7 cellular contexts compared by ENCODE assay signal in the genomic region with DNA sequence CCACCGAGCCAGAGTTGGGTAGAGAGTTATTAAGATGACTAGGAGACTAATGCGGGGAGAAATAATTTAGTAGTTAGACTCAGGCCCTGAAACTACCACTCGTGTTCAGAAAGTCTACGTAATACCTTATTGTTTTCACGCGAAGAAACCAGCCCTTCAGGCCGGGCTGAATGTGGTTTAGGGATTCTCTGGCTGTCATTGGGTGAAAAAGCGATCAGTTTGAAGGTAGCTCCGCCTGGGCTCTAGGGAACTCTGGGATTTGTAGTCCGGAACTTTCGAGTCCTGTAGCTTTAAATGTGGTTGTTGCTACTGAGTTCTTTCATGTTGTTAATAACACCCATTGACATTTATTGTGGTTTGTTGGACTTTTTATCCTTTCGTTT. TPM values are rescaled to one million over a fixed set of nuclear protein-coding genes. Genes with fewer than 3 reads are reported as not detected.
A peak's percentile ranks its signal among the peaks of the same experiment; 100 is the strongest.
DNase-seq lines count a peak whose midpoint lies in the region; ATAC-seq and TF ChIP-seq lines count a peak whose summit lies in the region.

No MANE protein-coding gene starts in this region.

- CTCF ChIA-PET in MCF 10A (lab: Yijun Ruan, JAX), result interaction anchor here (0.6 to 1.5 kb wide), 6 partner anchors 9 to 254 kb away, joined by 3 to 4 read pairs (median 3); no protein-coding TSS in a partner anchor

- intact Hi-C loops in MCF 10A (cut with micrococcal nuclease), result loop anchor here (5.0 kb wide), 1 partner anchor 100 kb away; the partner anchor contains the start of gene PPP2R5E

- peak overlapping the region; percentile 86 for H3K4me3 Mint-ChIP-seq in MCF 10A (ENCODE audit: unreplicated experiment)

- peak overlapping the region; percentile 90 for H3K9ac ChIP-seq in iPS-18a (ENCODE audit: low read length)
- peak overlapping the region; percentile 94 for H3K9ac ChIP-seq in skeletal muscle satellite cell (ENCODE audit: low read depth, low read length)

- H3K9me3 ChIP-seq in iPS-18a (ENCODE audit: control insufficient read depth, low read depth, low read length), result no peaks in the 10 kb centered on the region
- H3K9me3 ChIP-seq in skeletal muscle satellite cell (replicated peaks; ENCODE audit: low read length), result no peaks in the 10 kb centered on the region

- H3K4me2 ChIP-seq in skeletal muscle satellite cell (ENCODE audit: low read length), result peak overlapping the region; percentile 84

- peaks cover 9% of the 10 kb centered on the region for H3K36me3 Mint-ChIP-seq in MCF 10A (ENCODE audit: insufficient read depth, unreplicated experiment)

- H3K36me3 ChIP-seq in iPS-18a (ENCODE audit: control insufficient read depth, low read depth, low read length) (no peaks in the 10 kb centered on the region), skeletal muscle satellite cell (ENCODE audit: insufficient read depth, low read length) (no peaks in the 10 kb centered on the region)

- POLR2A ChIA-PET in MCF 10A (lab: Yijun Ruan, JAX), result interaction anchor here (0.6 to 5.6 kb wide), 35 partner anchors 9 to 863 kb away, joined by 3 to 65 read pairs (median 5); partner anchors contain the start of genes PPP2R5E and SGPP1

- H3K4me3 ChIP-seq in iPS-18a (ENCODE audit: low read length) (peak overlapping the region; percentile 84), skeletal muscle satellite cell (ENCODE audit: low read length) (peak overlapping the region; percentile 86)

- peak overlapping the region; percentile 99 for H3K27ac Mint-ChIP-seq in MCF 10A (ENCODE audit: low read depth, unreplicated experiment)

- H3K4me1 ChIP-seq in iPS-18a (ENCODE audit: control insufficient read depth, low read depth, low read length) (peaks cover 4% of the 10 kb centered on the region), skeletal muscle satellite cell (ENCODE audit: control insufficient read depth, insufficient read depth, low read length) (peaks cover 5% of the 10 kb centered on the region)

- ATAC-seq in GM18517 (IDR thresholded peaks at IDR 0.05; ENCODE audit: unreplicated experiment) (peak; percentile 71), HG03039 (IDR thresholded peaks at IDR 0.05; ENCODE audit: unreplicated experiment) (peak; percentile 46)

- no peaks in the 10 kb centered on the region for H3K27me3 ChIP-seq in iPS-18a (ENCODE audit: control insufficient read depth, insufficient read depth, low read length)
- no peaks in the 10 kb centered on the region for H3K27me3 ChIP-seq in skeletal muscle satellite cell (ENCODE audit: control insufficient read depth, insufficient read depth, low read length)

- H3K9me3 Mint-ChIP-seq in MCF 10A (ENCODE audit: unreplicated experiment), result peaks cover under 1% of the 10 kb centered on the region

- peaks cover 13% of the 10 kb centered on the region for H3K4me1 Mint-ChIP-seq in MCF 10A (ENCODE audit: insufficient read depth, unreplicated experiment)

- DNase-seq in NCI-H2081 (lab: John Stamatoyannopoulos, UW) (peak; percentile 89 to 94), T1000 (lab: John Stamatoyannopoulos, UW) (peak; percentile 82), MCF 10A (ENCODE audit: unreplicated experiment) (peak; percentile 97)

- BruUV-seq in MCF 10A (replicated peaks; lab: Mats Ljungman, UMichigan), result TSS peak; percentile 71

- no peak for TF ChIP-seq CTCF in MCF 10A (IDR thresholded peaks at IDR 0.05; ENCODE audit: unreplicated experiment)

- H3K27me3 Mint-ChIP-seq in MCF 10A (ENCODE audit: insufficient read depth, unreplicated experiment), result no peaks in the 10 kb centered on the region

- H3K27ac ChIP-seq in iPS-18a (ENCODE audit: low read length), result peak overlapping the region; percentile 90

RNA-seq across cellular contexts. Expression of gene WDR89, which starts 0.5 kb away (rescaled TPM):
- 14.3 and 17.4 TPM in 2 replicates for total RNA-seq in MCF 10A (2022)
- total RNA-seq in skeletal muscle satellite cell (2012; rRNA removed), result 11.4 and 12.9 TPM in 2 replicates

Comparison
In these comparisons a context has a peak if more than half of its experiments do, and no peak if none do; other contexts are left out.
1. Peak in every context shown above with its lines: DNase-seq, ATAC-seq, H3K4me3 ChIP-seq and H3K27ac ChIP-seq.